ENCODE assay signal across 8 cellular contexts in genomic region chr13:44243198-44243852, GRCh38.
A peak's percentile ranks its signal among the peaks of the same experiment; 100 is the strongest.
DNase-seq lines count a peak whose midpoint lies in the region; ATAC-seq and TF ChIP-seq lines count a peak whose summit lies in the region.

No MANE protein-coding gene starts in this region.

- H3K36me3 ChIP-seq in ACC112 (ENCODE audit: insufficient read depth, low read length): no peaks in the 10 kb centered on the region

- peak overlapping the region in 1 of 2 donors; percentile 56 for H3K27ac Mint-ChIP-seq in activated naive CD4-positive, alpha-beta T cell treated with anti-CD3 and anti-CD28 coated beads, Interleukin-2, amount 50 U/mL, for 72 hours
- no peak overlapping the region for H3K27ac Mint-ChIP-seq in stimulated activated effector memory CD8-positive, alpha-beta T cell treated with anti-CD3 and anti-CD28 coated beads, Interleukin-12 subunit alpha, Interleukin-12 subunit beta, amount 100 ng/mL, for 72 hours
- no peak overlapping the region for H3K27ac Mint-ChIP-seq in activated T-helper 2 cell treated with anti-CD3 and anti-CD28 coated beads, Interferon-gamma antibody, Interleukin-2, Interleukin-4, amounts not matched to agents 10 μg/mL and 5 μg/mL and 100 μg/mL, durations not matched to agents 14 hours and 24 hours and 36 hours

- H3K9me3 Mint-ChIP-seq in activated naive CD4-positive, alpha-beta T cell treated with anti-CD3 and anti-CD28 coated beads, Interleukin-2, amount 50 U/mL, for 72 hours: no peaks in the 10 kb centered on the region
- no peaks in the 10 kb centered on the region for H3K9me3 Mint-ChIP-seq in stimulated activated effector memory CD8-positive, alpha-beta T cell treated with anti-CD3 and anti-CD28 coated beads, Interleukin-12 subunit alpha, Interleukin-12 subunit beta, amount 100 ng/mL, for 72 hours
- H3K9me3 Mint-ChIP-seq in activated T-helper 2 cell treated with anti-CD3 and anti-CD28 coated beads, Interferon-gamma antibody, Interleukin-2, Interleukin-4, amounts not matched to agents 10 μg/mL and 5 μg/mL and 100 μg/mL, durations not matched to agents 14 hours and 24 hours and 36 hours: no peaks in the 10 kb centered on the region

- no peak overlapping the region for H2AFZ ChIP-seq in ACC112 (ENCODE audit: low read length, unreplicated experiment)

- peak overlapping the region; percentile 29; the same call in 1 of the 2 replicates for H3K27ac ChIP-seq in ACC112 (ENCODE audit: low read depth, low read length)

- H3K4me3 Mint-ChIP-seq in stimulated activated effector memory CD8-positive, alpha-beta T cell treated with anti-CD3 and anti-CD28 coated beads, Interleukin-12 subunit alpha, Interleukin-12 subunit beta, amount 100 ng/mL, for 72 hours: no peak overlapping the region
- no peak overlapping the region for H3K4me3 Mint-ChIP-seq in activated T-helper 2 cell treated with anti-CD3 and anti-CD28 coated beads, Interferon-gamma antibody, Interleukin-2, Interleukin-4, amounts not matched to agents 10 μg/mL and 5 μg/mL and 100 μg/mL, durations not matched to agents 14 hours and 24 hours and 36 hours (ENCODE audit: low read depth)

- DNase-seq in NAMALWA (ENCODE audit: low spot score) (peak; percentile 38), iPS DF 4.7 (ENCODE audit: extremely low read depth, low spot score) (peak; percentile 19), NCI-H1694 (lab: John Stamatoyannopoulos, UW) (no peak)
- peak in 1 of 2 donors; percentile 56 for DNase-seq in activated naive CD4-positive, alpha-beta T cell treated with anti-CD3 and anti-CD28 coated beads, Interleukin-2, amount 50 U/mL, for 72 hours (ENCODE audit: low spot score in 2 of 2)
- DNase-seq in stimulated activated effector memory CD8-positive, alpha-beta T cell treated with anti-CD3 and anti-CD28 coated beads, Interleukin-12 subunit alpha, Interleukin-12 subunit beta, amount 100 ng/mL, for 72 hours (ENCODE audit: low spot score in 2 of 2): no peak
- no peak for DNase-seq in activated T-helper 2 cell treated with anti-CD3 and anti-CD28 coated beads, Interferon-gamma antibody, Interleukin-2, Interleukin-4, amounts not matched to agents 10 μg/mL and 5 μg/mL and 100 μg/mL, durations not matched to agents 14 hours and 24 hours and 36 hours (ENCODE audit: low spot score)

- TF ChIP-seq CTCF in GM12874 (IDR thresholded peaks at IDR 0.05; ENCODE audit: insufficient read depth, low read depth, low read length): peak; percentile 33

- H3K36me3 Mint-ChIP-seq in activated naive CD4-positive, alpha-beta T cell treated with anti-CD3 and anti-CD28 coated beads, Interleukin-2, amount 50 U/mL, for 72 hours: no peaks in the 10 kb centered on the region
- no peaks in the 10 kb centered on the region for H3K36me3 Mint-ChIP-seq in stimulated activated effector memory CD8-positive, alpha-beta T cell treated with anti-CD3 and anti-CD28 coated beads, Interleukin-12 subunit alpha, Interleukin-12 subunit beta, amount 100 ng/mL, for 72 hours
- H3K36me3 Mint-ChIP-seq in activated T-helper 2 cell treated with anti-CD3 and anti-CD28 coated beads, Interferon-gamma antibody, Interleukin-2, Interleukin-4, amounts not matched to agents 10 μg/mL and 5 μg/mL and 100 μg/mL, durations not matched to agents 14 hours and 24 hours and 36 hours (ENCODE audit: low read depth): no peaks in the 10 kb centered on the region

- no peaks in the 10 kb centered on the region for H3K79me2 ChIP-seq in ACC112 (ENCODE audit: control insufficient read depth, insufficient read depth, low read length, unreplicated experiment)

- H3K4me3 ChIP-seq in ACC112 (ENCODE audit: low read depth, low read length): no peak overlapping the region

- peaks cover 36% of the 10 kb centered on the region for H3K27me3 Mint-ChIP-seq in activated T-helper 2 cell treated with anti-CD3 and anti-CD28 coated beads, Interferon-gamma antibody, Interleukin-2, Interleukin-4, amounts not matched to agents 10 μg/mL and 5 μg/mL and 100 μg/mL, durations not matched to agents 14 hours and 24 hours and 36 hours (ENCODE audit: low read depth)

- peaks cover 3% of the 10 kb centered on the region for H3K4me1 ChIP-seq in ACC112 (ENCODE audit: control insufficient read depth, insufficient read depth, low read length, unreplicated experiment)

- no peaks in the 10 kb centered on the region for H3K4me1 Mint-ChIP-seq in stimulated activated effector memory CD8-positive, alpha-beta T cell treated with anti-CD3 and anti-CD28 coated beads, Interleukin-12 subunit alpha, Interleukin-12 subunit beta, amount 100 ng/mL, for 72 hours
- no peaks in the 10 kb centered on the region for H3K4me1 Mint-ChIP-seq in activated T-helper 2 cell treated with anti-CD3 and anti-CD28 coated beads, Interferon-gamma antibody, Interleukin-2, Interleukin-4, amounts not matched to agents 10 μg/mL and 5 μg/mL and 100 μg/mL, durations not matched to agents 14 hours and 24 hours and 36 hours (ENCODE audit: low read depth)

- ATAC-seq in activated naive CD4-positive, alpha-beta T cell treated with anti-CD3 and anti-CD28 coated beads, Interleukin-2, amount 50 U/mL, for 72 hours: peak; percentile 86 to 98
- peak; percentile 58 for ATAC-seq in stimulated activated effector memory CD8-positive, alpha-beta T cell treated with anti-CD3 and anti-CD28 coated beads, Interleukin-12 subunit alpha, Interleukin-12 subunit beta, amount 100 ng/mL, for 72 hours

- H3K27me3 ChIP-seq in ACC112 (ENCODE audit: insufficient read depth, low read length): no peaks in the 10 kb centered on the region

- intact Hi-C loops in activated T-helper 2 cell treated with anti-CD3 and anti-CD28 coated beads, Interferon-gamma antibody, Interleukin-2, Interleukin-4, amounts not matched to agents 10 μg/mL and 5 μg/mL and 100 μg/mL, durations not matched to agents 14 hours and 24 hours and 36 hours (cut with micrococcal nuclease): loop anchor here (1.0 kb wide), 1 partner anchor 192 kb away; no protein-coding TSS in a partner anchor

Comparison
In these comparisons a context has a peak if more than half of its experiments do, and no peak if none do; other contexts are left out.
1. DNase-seq: peak in NAMALWA (single experiment) and iPS DF 4.7 (single experiment); none in stimulated activated effector memory CD8-positive, alpha-beta T cell treated with anti-CD3 and anti-CD28 coated beads, Interleukin-12 subunit alpha, Interleukin-12 subunit beta, amount 100 ng/mL, for 72 hours (0 of 2), activated T-helper 2 cell treated with anti-CD3 and anti-CD28 coated beads, Interferon-gamma antibody, Interleukin-2, Interleukin-4, amounts not matched to agents 10 μg/mL and 5 μg/mL and 100 μg/mL, durations not matched to agents 14 hours and 24 hours and 36 hours (single experiment) and NCI-H1694 (single experiment).